In genomic region chr3:128354788-128355548, GRCh38 we compare ENCODE assay signal across 19 cellular contexts.
"Had no signal": no experiment of that assay in that cellular context is flagged by ENCODE, and none has a peak within 500 bp of the region (broad histone marks: within the 10 kb centered on the region; RNA-seq: fewer than 3 reads in every experiment).

No MANE protein-coding gene starts in this region.

- H3K4me3 Mint-ChIP-seq: activated CD4-positive, alpha-beta T cell treated with anti-CD3 and anti-CD28 coated beads, Interleukin-2, amount 10 ng/mL, durations not matched to agents 24 days and 14 days; T-cell; WTC11 had no signal

- H3K4me1 Mint-ChIP-seq: activated CD4-positive, alpha-beta T cell treated with anti-CD3 and anti-CD28 coated beads, Interleukin-2, amount 10 ng/mL, durations not matched to agents 24 days and 14 days; T-cell; WTC11 had no signal

- H3K27ac Mint-ChIP-seq: activated CD4-positive, alpha-beta T cell treated with anti-CD3 and anti-CD28 coated beads, Interleukin-2, amount 10 ng/mL, durations not matched to agents 24 days and 14 days; activated T-helper 2 cell treated with anti-CD3 and anti-CD28 coated beads, Interferon-gamma antibody, Interleukin-2, Interleukin-4, amounts not matched to agents 10 μg/mL and 5 μg/mL and 100 μg/mL, durations not matched to agents 14 hours and 24 hours and 36 hours; T-cell; WTC11 had no signal

- H3K4me1 ChIP-seq: foreskin keratinocyte had no signal

- H3K9me3 Mint-ChIP-seq: activated CD4-positive, alpha-beta T cell treated with anti-CD3 and anti-CD28 coated beads, Interleukin-2, amount 10 ng/mL, durations not matched to agents 24 days and 14 days; activated naive CD4-positive, alpha-beta T cell treated with anti-CD3 and anti-CD28 coated beads, Interleukin-2, amount 50 U/mL, for 72 hours; activated T-helper 2 cell treated with anti-CD3 and anti-CD28 coated beads, Interferon-gamma antibody, Interleukin-2, Interleukin-4, amounts not matched to agents 10 μg/mL and 5 μg/mL and 100 μg/mL, durations not matched to agents 14 hours and 24 hours and 36 hours; T-cell; WTC11 had no signal

- H3K27me3 Mint-ChIP-seq: activated CD4-positive, alpha-beta T cell treated with anti-CD3 and anti-CD28 coated beads, Interleukin-2, amount 10 ng/mL, durations not matched to agents 24 days and 14 days; T-cell had no signal

- H3K36me3 ChIP-seq: neutrophil, right lobe of liver had no signal

- H3K4me3 ChIP-seq: dorsolateral prefrontal cortex, heart left ventricle, left ventricle myocardium inferior, right lobe of liver, SK-N-MC, testis had no signal

- DNase-seq: activated CD4-positive, alpha-beta T cell treated with anti-CD3 and anti-CD28 coated beads, Interleukin-2, amount 10 ng/mL, durations not matched to agents 24 days and 14 days; activated T-cell treated with anti-CD3 and anti-CD28 coated beads for 4 hours; foreskin keratinocyte; heart left ventricle; islet precursor cell; left ventricle myocardium inferior; stimulated activated CD4-positive, alpha-beta T cell treated with anti-CD3 and anti-CD28 coated beads, Interleukin-12 subunit alpha, Interleukin-12 subunit beta, amount 100 ng/mL, for 4 hours; stimulated activated CD4-positive, alpha-beta T cell treated with anti-CD3 and anti-CD28 coated beads, Interleukin-2, amount 100 ng/mL, for 48 hours; stimulated activated naive CD8-positive, alpha-beta T cell treated with anti-CD3 and anti-CD28 coated beads, Interleukin-15, Interleukin-2, amounts not matched to agents 100 U/mL and 50 U/mL, for 24 hours; T-cell; testis had no signal

- H3K9me3 ChIP-seq: heart left ventricle, left ventricle myocardium inferior, neutrophil, right lobe of liver, testis had no signal

- H3K27me3 ChIP-seq: dorsolateral prefrontal cortex, foreskin keratinocyte, heart left ventricle, neutrophil, right lobe of liver, testis had no signal

- ATAC-seq: activated naive CD4-positive, alpha-beta T cell treated with anti-CD3 and anti-CD28 coated beads, Interleukin-2, amount 50 U/mL, for 72 hours; esophagus mucosa; foreskin keratinocyte; right lobe of liver; stimulated activated naive CD8-positive, alpha-beta T cell treated with anti-CD3 and anti-CD28 coated beads, Interleukin-15, Interleukin-2, amounts not matched to agents 100 U/mL and 50 U/mL, for 24 hours; T-cell; WTC11 had no signal

- H3K27ac ChIP-seq: dorsolateral prefrontal cortex, foreskin keratinocyte, left ventricle myocardium inferior, neutrophil, right lobe of liver, SK-N-MC, testis had no signal

- H3K36me3 Mint-ChIP-seq: activated naive CD4-positive, alpha-beta T cell treated with anti-CD3 and anti-CD28 coated beads, Interleukin-2, amount 50 U/mL, for 72 hours had no signal
